In genomic region chr22:23516304-23516703, GRCh38 we compare ENCODE assay signal across 27 cellular contexts.
"Had no signal": no experiment of that assay in that cellular context is flagged by ENCODE, and none has a peak within 500 bp of the region (broad histone marks: within the 10 kb centered on the region; RNA-seq: fewer than 3 reads in every experiment).

No MANE protein-coding gene starts in this region.

- DNase-seq: activated CD4-positive, alpha-beta memory T cell treated with anti-CD3 and anti-CD28 coated beads for 36 hours; activated CD4-positive, alpha-beta T cell treated with anti-CD3 and anti-CD28 coated beads, Interleukin-2, amount 10 ng/mL, durations not matched to agents 7 days and 5 days; activated CD4-positive, CD25-positive, alpha-beta regulatory T cell; activated CD8-positive, alpha-beta memory T cell treated with anti-CD3 and anti-CD28 coated beads for 24 hours; activated naive CD4-positive, alpha-beta T cell treated with anti-CD3 and anti-CD28 coated beads, Interleukin-2, amount 50 U/mL, for 16 hours; activated naive CD8-positive, alpha-beta T cell treated with anti-CD3 and anti-CD28 coated beads, Interleukin-2, amount 10 ng/mL, durations not matched to agents 7 days and 5 days; activated T-cell treated with anti-CD3 and anti-CD28 coated beads for 4 hours; activated T-cell treated with anti-CD3 and anti-CD28 coated beads, Interleukin-2, amount 50 U/mL, for 72 hours; anterior cingulate cortex; MV-4-11; NCI-H1092 treated with DMSO at 0.1 percent for 48 hours; NCI-H1417 treated with DMSO at 0.1 percent for 48 hours; NCI-H1694; NCI-H2029; NCI-H2107; NCI-H2171 treated with DMSO at 0.1 percent for 48 hours; NCI-H226; NCI-H526; NCI-H774; SIG-M5; T-cell; T-helper 2 cell had no signal

- H3K4me3 Mint-ChIP-seq: activated CD4-positive, alpha-beta memory T cell treated with anti-CD3 and anti-CD28 coated beads for 36 hours; activated CD4-positive, alpha-beta T cell treated with anti-CD3 and anti-CD28 coated beads, Interleukin-2, amount 10 ng/mL, durations not matched to agents 7 days and 5 days; activated naive CD8-positive, alpha-beta T cell treated with anti-CD3 and anti-CD28 coated beads, Interleukin-2, amount 10 ng/mL, durations not matched to agents 7 days and 5 days; activated T-cell treated with anti-CD3 and anti-CD28 coated beads, Interleukin-2, amount 50 U/mL, for 72 hours; T-cell had no signal

- H3K27me3 ChIP-seq: adrenal gland had no signal

- H3K36me3 ChIP-seq: adrenal gland had no signal

- H3K27ac Mint-ChIP-seq: activated CD4-positive, alpha-beta memory T cell treated with anti-CD3 and anti-CD28 coated beads for 36 hours; activated CD4-positive, alpha-beta T cell treated with anti-CD3 and anti-CD28 coated beads, Interleukin-2, amount 10 ng/mL, durations not matched to agents 7 days and 5 days; activated naive CD8-positive, alpha-beta T cell treated with anti-CD3 and anti-CD28 coated beads, Interleukin-2, amount 10 ng/mL, durations not matched to agents 7 days and 5 days; activated T-cell treated with anti-CD3 and anti-CD28 coated beads, Interleukin-2, amount 50 U/mL, for 72 hours; activated T-helper 2 cell treated with anti-CD3 and anti-CD28 coated beads, Interferon-gamma antibody, Interleukin-2, Interleukin-4, amounts not matched to agents 10 μg/mL and 5 μg/mL and 100 μg/mL, durations not matched to agents 14 hours and 24 hours and 36 hours; T-cell had no signal

- H3K36me3 Mint-ChIP-seq: activated CD4-positive, alpha-beta memory T cell treated with anti-CD3 and anti-CD28 coated beads for 36 hours; activated naive CD8-positive, alpha-beta T cell treated with anti-CD3 and anti-CD28 coated beads, Interleukin-2, amount 10 ng/mL, durations not matched to agents 7 days and 5 days; T-cell had no signal

- H3K27ac ChIP-seq: adrenal gland, KMS-11, SK-N-MC, VCaP had no signal

- ATAC-seq: activated T-cell treated with anti-CD3 and anti-CD28 coated beads, Interleukin-2, amount 50 U/mL, for 72 hours; T-cell had no signal

- H3K9ac ChIP-seq: KMS-11 had no signal

- H3K4me2 ChIP-seq: KMS-11 had no signal

- H3K4me3 ChIP-seq: adrenal gland, SK-N-MC had no signal

- H3K9me3 Mint-ChIP-seq: activated CD4-positive, alpha-beta memory T cell treated with anti-CD3 and anti-CD28 coated beads for 36 hours; activated CD4-positive, alpha-beta T cell treated with anti-CD3 and anti-CD28 coated beads, Interleukin-2, amount 10 ng/mL, durations not matched to agents 7 days and 5 days; activated naive CD8-positive, alpha-beta T cell treated with anti-CD3 and anti-CD28 coated beads, Interleukin-2, amount 10 ng/mL, durations not matched to agents 7 days and 5 days; activated T-cell treated with anti-CD3 and anti-CD28 coated beads, Interleukin-2, amount 50 U/mL, for 72 hours; activated T-helper 2 cell treated with anti-CD3 and anti-CD28 coated beads, Interferon-gamma antibody, Interleukin-2, Interleukin-4, amounts not matched to agents 10 μg/mL and 5 μg/mL and 100 μg/mL, durations not matched to agents 14 hours and 24 hours and 36 hours; T-cell had no signal

- H3K9me3 ChIP-seq: adrenal gland had no signal
